1 cellular context compared by ENCODE assay signal in genomic region chr15:44325568-44325967, GRCh38.
TF ChIP-seq lines count a peak whose summit lies in the region.

No MANE protein-coding gene starts in this region.

TF ChIP-seq in HCT116, 20 proteins besides CTCF, POLR2A, EP300 and RAD21 (continued from another document):
- TF ChIP-seq REST (IDR thresholded peaks at IDR 0.05; ENCODE audit: low read depth) (no peak), JUND (IDR thresholded peaks at IDR 0.05) (no peak), SIN3A (IDR thresholded peaks at IDR 0.05; ENCODE audit: low read depth) (no peak), YY1 (IDR thresholded peaks at IDR 0.05; ENCODE audit: extremely low read depth, insufficient replicate concordance, low read depth, low read length) (no peak), EZH2 (IDR thresholded peaks at IDR 0.05) (no peak), ZFX (IDR thresholded peaks at IDR 0.05) (no peak), ATF3 (IDR thresholded peaks at IDR 0.05) (no peak), CBX3 (IDR thresholded peaks at IDR 0.05; ENCODE audit: low read depth) (no peak)
